ENCODE assay signal across 8 cellular contexts in the genomic region with DNA sequence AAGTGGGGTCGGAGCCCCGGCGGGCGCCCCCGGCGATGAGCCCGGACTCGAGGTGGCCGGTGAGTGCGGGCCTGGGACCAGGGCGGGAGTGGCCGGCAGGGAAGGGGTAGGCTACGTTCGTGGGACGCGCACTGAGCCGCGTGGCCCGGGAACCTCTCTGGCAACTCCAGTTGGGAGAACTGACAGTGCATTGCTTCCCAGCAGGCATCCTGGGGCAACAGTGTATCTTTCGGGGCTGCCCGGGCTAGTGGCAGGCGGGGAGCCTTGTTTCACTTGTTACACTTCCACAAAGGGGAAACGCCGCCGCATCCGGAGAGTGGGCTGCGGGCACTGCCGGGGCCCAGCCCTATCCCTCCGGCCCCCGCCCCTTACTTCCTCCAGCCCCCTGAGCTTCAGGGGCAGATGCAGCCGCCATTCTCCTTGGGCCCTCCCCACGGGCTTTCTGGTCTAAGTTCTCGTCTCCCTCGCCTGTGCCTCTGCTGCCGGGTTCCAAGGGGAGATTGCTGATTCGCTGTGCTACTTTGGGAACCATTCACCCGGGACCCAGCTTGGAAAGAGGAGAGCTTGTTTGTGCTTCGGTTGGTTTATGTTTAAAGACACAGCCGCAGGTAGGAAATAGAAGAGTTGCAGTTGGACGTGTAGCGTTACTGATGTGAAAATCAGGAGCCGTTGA. TPM values are rescaled to one million over a fixed set of nuclear protein-coding genes. Genes with fewer than 3 reads are reported as not detected.
A peak's percentile ranks its signal among the peaks of the same experiment; 100 is the strongest.
DNase-seq lines count a peak whose midpoint lies in the region; ATAC-seq and TF ChIP-seq lines count a peak whose summit lies in the region.

No MANE protein-coding gene starts in this region.

- no peaks in the 10 kb centered on the region for H3K9me3 Mint-ChIP-seq in activated T-cell treated with anti-CD3 and anti-CD28 coated beads, Interleukin-2, amount 50 U/mL, for 24 hours

- H2AFZ ChIP-seq in KMS-11 (ENCODE audit: low read depth) (peak overlapping the region; percentile 61; the same call in 1 of the 2 replicates), neuronal stem cell (ENCODE audit: low read length) (peak overlapping the region; percentile 100)

- H2AK5ac ChIP-seq in neuronal stem cell (ENCODE audit: low read depth, low read length) = peak overlapping the region; percentile 70

- H2BK5ac ChIP-seq in neuronal stem cell (ENCODE audit: low read length) = no peak overlapping the region

- peak overlapping the region; percentile 53 for H4K8ac ChIP-seq in neuronal stem cell (ENCODE audit: low read depth, low read length)

- H3K79me2 ChIP-seq in KMS-11 (ENCODE audit: insufficient read depth, low read depth) = peaks cover 20% of the 10 kb centered on the region

- peak overlapping the region; percentile 79 for H3K14ac ChIP-seq in neuronal stem cell (ENCODE audit: low read length)

- H3K27ac ChIP-seq in KMS-11 (peak overlapping the region; percentile 81; the same call in 1 of the 2 replicates), neuronal stem cell (replicated peaks; ENCODE audit: low read length) (no peak overlapping the region)

- peaks cover 52% of the 10 kb centered on the region for H3K36me3 Mint-ChIP-seq in activated T-cell treated with anti-CD3 and anti-CD28 coated beads, Interleukin-2, amount 50 U/mL, for 24 hours (ENCODE audit: low read depth)

- H3K4ac ChIP-seq in neuronal stem cell (ENCODE audit: low read length) = no peak overlapping the region

- no peak overlapping the region for H4K91ac ChIP-seq in neuronal stem cell (ENCODE audit: low read depth, low read length, poor library complexity)

- no peaks in the 10 kb centered on the region for H3K27me3 ChIP-seq in KMS-11 (ENCODE audit: insufficient read depth, low read depth)
- peaks cover 0 to 3% (median 0%) of the 10 kb centered on the region in 3 experiments for H3K27me3 ChIP-seq in neuronal stem cell (ENCODE audit: control insufficient read depth in 3 of 3, insufficient read depth in 3 of 3, low read depth in 1 of 3, low read length in 3 of 3)

- H3K9me3 ChIP-seq in neuronal stem cell (replicated peaks in 1 of 2; ENCODE audit: control insufficient read depth in 2 of 2, insufficient read depth in 1 of 2, low read depth in 1 of 2, low read length in 2 of 2) = no peaks in the 10 kb centered on the region

- peak overlapping the region; percentile 97 for H3K18ac ChIP-seq in neuronal stem cell (ENCODE audit: low read length)

- DNase-seq in AG08395 (ENCODE audit: low spot score) (peak; percentile 18), fibroblast of mammary gland (ENCODE audit: low read depth) (no peak), neuronal stem cell (ENCODE audit: low spot score) (no peak), omental fat pad (ENCODE audit: low spot score) (no peak)
- peak; percentile 63 for DNase-seq in activated T-cell treated with anti-CD3 and anti-CD28 coated beads, Interleukin-2, amount 50 U/mL, for 24 hours

- H2BK15ac ChIP-seq in neuronal stem cell (ENCODE audit: low read length) = no peak overlapping the region

- H3K4me1 ChIP-seq in KMS-11 (ENCODE audit: low read depth, poor library complexity, severe bottlenecking) = peaks cover 9% of the 10 kb centered on the region
- peaks cover 7 to 12% of the 10 kb centered on the region in 2 donors for H3K4me1 ChIP-seq in neuronal stem cell (ENCODE audit: control insufficient read depth in 2 of 2, insufficient read depth in 1 of 2, low read depth in 1 of 2, low read length in 2 of 2)

- no CpG with 5 or more reads among the region's 42 CpGs for WGBS in neuronal stem cell (ENCODE audit: extremely low coverage in 2 of 2, insufficient read length in 2 of 2, insufficient replicate concordance in 1 of 2), 2 donors

- H3K9ac ChIP-seq in KMS-11 = peak overlapping the region; percentile 92
- peak overlapping the region; percentile 95 for H3K9ac ChIP-seq in neuronal stem cell (ENCODE audit: low read depth, low read length, poor library complexity)

- no peaks in the 10 kb centered on the region for H4K20me1 ChIP-seq in KMS-11 (ENCODE audit: insufficient read depth)

- peak overlapping the region; percentile 97 for H3K4me3 Mint-ChIP-seq in activated T-cell treated with anti-CD3 and anti-CD28 coated beads, Interleukin-2, amount 50 U/mL, for 24 hours

- TF ChIP-seq CTCF in KMS-11 (conservative IDR thresholded peaks at IDR 0.05; ENCODE audit: low read depth, low read length) (no peak), fibroblast of mammary gland (conservative IDR thresholded peaks at IDR 0.05; ENCODE audit: control insufficient read depth, insufficient read depth, low read depth, low read length) (no peak), omental fat pad (IDR thresholded peaks at IDR 0.05) (no peak)

- H3K36me3 ChIP-seq in KMS-11 (ENCODE audit: insufficient read depth) = no peaks in the 10 kb centered on the region
- H3K36me3 ChIP-seq in neuronal stem cell (replicated peaks in 1 of 2; ENCODE audit: control insufficient read depth in 2 of 2, insufficient read depth in 2 of 2, low read length in 2 of 2) = peaks cover 22 to 42% of the 10 kb centered on the region in 2 donors

- peak overlapping the region; percentile 80 for H3K23ac ChIP-seq in neuronal stem cell (ENCODE audit: low read depth, low read length, poor library complexity)

- H2BK12ac ChIP-seq in neuronal stem cell (ENCODE audit: low read length) = peak overlapping the region; percentile 42

- ATAC-seq in GM19395 (IDR thresholded peaks at IDR 0.05; ENCODE audit: unreplicated experiment) (peak; percentile 11), omental fat pad (ENCODE audit: low FRiP score) (no peak), HG03378 (IDR thresholded peaks at IDR 0.05; ENCODE audit: unreplicated experiment) (no peak)

- peak overlapping the region; percentile 96 for H3K27ac Mint-ChIP-seq in activated T-cell treated with anti-CD3 and anti-CD28 coated beads, Interleukin-2, amount 50 U/mL, for 24 hours

- peaks cover 75% of the 10 kb centered on the region for H3K4me1 Mint-ChIP-seq in activated T-cell treated with anti-CD3 and anti-CD28 coated beads, Interleukin-2, amount 50 U/mL, for 24 hours (ENCODE audit: low read depth)

- H2BK120ac ChIP-seq in neuronal stem cell (ENCODE audit: low read depth, low read length) = no peak overlapping the region

- no peaks in the 10 kb centered on the region for H3K27me3 Mint-ChIP-seq in activated T-cell treated with anti-CD3 and anti-CD28 coated beads, Interleukin-2, amount 50 U/mL, for 24 hours

- H3K79me1 ChIP-seq in neuronal stem cell (ENCODE audit: low read depth, low read length) = peaks cover 16% of the 10 kb centered on the region

- H3K4me2 ChIP-seq in KMS-11 = peak overlapping the region; percentile 95
- peak overlapping the region; percentile 95 for H3K4me2 ChIP-seq in neuronal stem cell (ENCODE audit: insufficient read depth, low read length, poor library complexity, severe bottlenecking)

- H3K4me3 ChIP-seq in KMS-11 (IDR thresholded peaks at IDR 0.05; ENCODE audit: insufficient read depth, low read depth, low read length) (peak overlapping the region; percentile 84), fibroblast of mammary gland (ENCODE audit: control insufficient read depth, low read depth, low read length) (peak overlapping the region; percentile 83), neuronal stem cell (ENCODE audit: low read length in 2 of 2) (peak overlapping the region; percentile 93 to 98)

RNA-seq across cellular contexts. Expression of a gene that starts 0.7 kb away (rescaled TPM):
- 8.1 TPM for polyA plus RNA-seq in neuronal stem cell (2013, experiment 1 of 2)
- 8.2 TPM for polyA plus RNA-seq in neuronal stem cell (2013, experiment 2 of 2)
- total RNA-seq in omental fat pad = 10 to 100 TPM; 15.6 to 35.7 (median 17.8) TPM

RNA-seq across cellular contexts. Expression of a gene that starts 17.5 kb away (rescaled TPM):
- polyA plus RNA-seq in neuronal stem cell (2013, experiment 1 of 2) = 24.0 TPM
- 27.1 TPM for polyA plus RNA-seq in neuronal stem cell (2013, experiment 2 of 2)
- total RNA-seq in omental fat pad = 10 to 100 TPM; 15.6 to 27.1 (median 19.5) TPM

RNA-seq across cellular contexts. Expression of a gene that starts 28.6 kb away (rescaled TPM):
- polyA plus RNA-seq in neuronal stem cell (2013, experiment 1 of 2) = 0.21 TPM
- 0.12 TPM for polyA plus RNA-seq in neuronal stem cell (2013, experiment 2 of 2)
- total RNA-seq in omental fat pad = not detected

RNA-seq across cellular contexts. Expression of a gene that starts 37.5 kb away (rescaled TPM):
- polyA plus RNA-seq in neuronal stem cell (2013, experiment 1 of 2) = 15.0 TPM
- 14.5 TPM for polyA plus RNA-seq in neuronal stem cell (2013, experiment 2 of 2)
- 100 to 1,000 TPM in 1 of 4 donors, 10 to 100 TPM in 3; 50.9 to 180 (median 77.6) TPM for total RNA-seq in omental fat pad

Comparison
In these comparisons a context has a peak if more than half of its experiments do, and no peak if none do; other contexts are left out.
1. DNase-seq: peak in AG08395 (single experiment) and activated T-cell treated with anti-CD3 and anti-CD28 coated beads, Interleukin-2, amount 50 U/mL, for 24 hours (single experiment); none in fibroblast of mammary gland (single experiment), neuronal stem cell (single experiment) and omental fat pad (single experiment).
2. Peak in every context shown above with its lines, with median percentiles within 50 percentile points of each other: H3K4me3 ChIP-seq.